In the genomic region with DNA sequence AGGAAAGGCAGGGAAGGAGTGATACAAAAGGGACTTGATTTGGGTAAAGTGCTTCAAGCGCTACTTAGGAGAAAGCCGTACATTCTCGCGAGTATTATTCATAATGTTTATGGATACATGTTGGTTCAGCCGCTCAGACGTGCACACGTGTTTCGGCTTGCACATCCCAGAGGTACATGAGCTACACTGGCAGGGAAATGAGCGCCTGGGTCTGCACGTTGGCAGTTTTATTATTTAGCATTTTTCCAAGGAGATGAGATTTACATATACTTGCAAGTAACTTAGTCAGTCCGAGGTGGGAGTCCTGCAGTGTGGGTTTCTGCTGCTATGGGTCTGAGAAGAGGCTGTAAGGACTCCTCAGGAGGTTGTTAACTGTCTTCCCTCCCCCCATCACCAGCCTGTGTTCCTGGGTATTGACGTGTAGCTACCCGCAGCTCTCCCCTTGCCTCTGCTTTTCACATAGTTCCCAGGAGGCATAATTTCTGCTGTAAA, we compare ENCODE assay signal across 8 cellular contexts. TPM values are rescaled to one million over a fixed set of nuclear protein-coding genes. Genes with fewer than 3 reads are reported as not detected.
A peak's percentile ranks its signal among the peaks of the same experiment; 100 is the strongest.
DNase-seq lines count a peak whose midpoint lies in the region; ATAC-seq, FAIRE-seq and TF ChIP-seq lines count a peak whose summit lies in the region.

No MANE protein-coding gene starts in this region.

- FAIRE-seq in GM12892 (lab: Jason Lieb, UNC): no peak

- POLR2A ChIA-PET in activated naive CD8-positive, alpha-beta T cell treated with anti-CD3 and anti-CD28 coated beads, Interleukin-2, amount 10 ng/mL, durations not matched to agents 7 days and 5 days (lab: Charles Lee): interaction anchor here (0.6 to 6.4 kb wide), 25 partner anchors 12 to 375 kb away, joined by 3 to 188 read pairs (median 4); partner anchors contain the start of genes HIF1A and TMEM30B

- DNase-seq in DND-41 (peak; percentile 73), NCI-H1105 (lab: John Stamatoyannopoulos, UW) (peak; percentile 59), kidney tubule cell (ENCODE audit: low spot score) (peak; percentile 46), thoracic aorta (ENCODE audit: low spot score) (no peak), GM19238 (ENCODE audit: insufficient read length, low spot score) (no peak), GM12892 (ENCODE audit: insufficient read length) (no peak), NCI-H187 (lab: John Stamatoyannopoulos, UW) (no peak)
- no peak for DNase-seq in activated naive CD8-positive, alpha-beta T cell treated with anti-CD3 and anti-CD28 coated beads, Interleukin-2, amount 10 ng/mL, durations not matched to agents 7 days and 5 days

- ATAC-seq in DND-41 (ENCODE audit: insufficient read depth, low read depth) (peak; percentile 67), thoracic aorta (ENCODE audit: insufficient number of reproducible peaks, low FRiP score, low read depth) (no peak)
- ATAC-seq in activated naive CD8-positive, alpha-beta T cell treated with anti-CD3 and anti-CD28 coated beads, Interleukin-2, amount 10 ng/mL, durations not matched to agents 7 days and 5 days (ENCODE audit: low read depth): peak; percentile 15

- H3K4me1 ChIP-seq in DND-41 (ENCODE audit: insufficient read depth, low read length): peaks cover 53% of the 10 kb centered on the region
- H3K4me1 ChIP-seq in thoracic aorta (ENCODE audit: control insufficient read depth in 1 of 2, low read depth in 2 of 2): peaks cover 0 to 17% of the 10 kb centered on the region in 2 donors

- no peaks in the 10 kb centered on the region for H4K20me1 ChIP-seq in DND-41 (ENCODE audit: insufficient read depth, low read length)

- no peak for TF ChIP-seq POLR2A in GM12892 (IDR thresholded peaks at IDR 0.05; ENCODE audit: low read depth, low read length)

- H3K27me3 ChIP-seq in DND-41 (ENCODE audit: insufficient read depth, low read length, poor library complexity): no peaks in the 10 kb centered on the region
- H3K27me3 ChIP-seq in thoracic aorta (replicated peaks; ENCODE audit: insufficient read depth): no peaks in the 10 kb centered on the region

- H3K4me1 Mint-ChIP-seq in activated naive CD8-positive, alpha-beta T cell treated with anti-CD3 and anti-CD28 coated beads, Interleukin-2, amount 10 ng/mL, durations not matched to agents 7 days and 5 days: peaks cover 20% of the 10 kb centered on the region

- H3K79me2 ChIP-seq in DND-41 (ENCODE audit: insufficient read depth, low read length): peaks cover 73% of the 10 kb centered on the region

- H3K9me3 Mint-ChIP-seq in activated naive CD8-positive, alpha-beta T cell treated with anti-CD3 and anti-CD28 coated beads, Interleukin-2, amount 10 ng/mL, durations not matched to agents 7 days and 5 days: no peaks in the 10 kb centered on the region

- H3K9me3 ChIP-seq in DND-41 (ENCODE audit: insufficient read depth, low read length, severe bottlenecking) (no peaks in the 10 kb centered on the region), thoracic aorta (no peaks in the 10 kb centered on the region)

- peaks cover 31% of the 10 kb centered on the region for H3K36me3 ChIP-seq in DND-41 (ENCODE audit: insufficient read depth, low read length)
- H3K36me3 ChIP-seq in thoracic aorta: no peaks in the 10 kb centered on the region

- TF ChIP-seq CTCF in DND-41 (IDR thresholded peaks at IDR 0.05; ENCODE audit: borderline replicate concordance, extremely low read depth, low read length, poor library complexity, severe bottlenecking): no peak
- TF ChIP-seq CTCF in thoracic aorta (IDR thresholded peaks at IDR 0.05): no peak

- peak overlapping the region; percentile 99 for H3K4me3 Mint-ChIP-seq in activated naive CD8-positive, alpha-beta T cell treated with anti-CD3 and anti-CD28 coated beads, Interleukin-2, amount 10 ng/mL, durations not matched to agents 7 days and 5 days

- H3K9ac ChIP-seq in DND-41 (ENCODE audit: low read depth, low read length): peak overlapping the region; percentile 94

- H3K27ac ChIP-seq in DND-41 (ENCODE audit: low read length) (peak overlapping the region; percentile 84), thoracic aorta (peak overlapping the region in 1 of 2 donors; percentile 21)

- peak overlapping the region; percentile 79 for H2AFZ ChIP-seq in DND-41 (ENCODE audit: low read depth, low read length)

- H3K4me3 ChIP-seq in DND-41 (ENCODE audit: low read depth in 1 of 2, low read length in 2 of 2) (peak overlapping the region; percentile 67 to 77), thoracic aorta (peak overlapping the region; percentile 83)

- H3K27me3 Mint-ChIP-seq in activated naive CD8-positive, alpha-beta T cell treated with anti-CD3 and anti-CD28 coated beads, Interleukin-2, amount 10 ng/mL, durations not matched to agents 7 days and 5 days: no peaks in the 10 kb centered on the region

- peak overlapping the region; percentile 96 for H3K27ac Mint-ChIP-seq in activated naive CD8-positive, alpha-beta T cell treated with anti-CD3 and anti-CD28 coated beads, Interleukin-2, amount 10 ng/mL, durations not matched to agents 7 days and 5 days

- peak overlapping the region; percentile 79 for H3K4me2 ChIP-seq in DND-41 (ENCODE audit: insufficient read depth, low read length)

- peaks cover 41% of the 10 kb centered on the region for H3K36me3 Mint-ChIP-seq in activated naive CD8-positive, alpha-beta T cell treated with anti-CD3 and anti-CD28 coated beads, Interleukin-2, amount 10 ng/mL, durations not matched to agents 7 days and 5 days

RNA-seq across cellular contexts. Expression of gene PRKCH, which starts 1.5 kb away (rescaled TPM):
- 100 to 1,000 TPM; 318 TPM for total RNA-seq in activated naive CD8-positive, alpha-beta T cell treated with anti-CD3 and anti-CD28 coated beads, Interleukin-2, amount 10 ng/mL, durations not matched to agents 7 days and 5 days
- 10 to 100 TPM; 24.6 to 73.6 TPM for total RNA-seq in thoracic aorta
- 9.2 TPM for polyA plus RNA-seq in GM12892 (2012; ENCODE audit: missing spikeins)

RNA-seq across cellular contexts. Expression of gene TMEM30B, which starts 41.7 kb away (rescaled TPM):
- total RNA-seq in activated naive CD8-positive, alpha-beta T cell treated with anti-CD3 and anti-CD28 coated beads, Interleukin-2, amount 10 ng/mL, durations not matched to agents 7 days and 5 days: 1 to 10 TPM; 1.4 to 1.6 TPM
- 10 to 100 TPM; 46.9 to 51.0 TPM for total RNA-seq in thoracic aorta
- not detected for polyA plus RNA-seq in GM12892 (2012; ENCODE audit: missing spikeins)

Comparison
In these comparisons a context has a peak if more than half of its experiments do, and no peak if none do; other contexts are left out.
1. DNase-seq: peak in DND-41 (single experiment), NCI-H1105 (single experiment) and kidney tubule cell (single experiment); none in activated naive CD8-positive, alpha-beta T cell treated with anti-CD3 and anti-CD28 coated beads, Interleukin-2, amount 10 ng/mL, durations not matched to agents 7 days and 5 days (single experiment), thoracic aorta (single experiment), GM19238 (single experiment), GM12892 (single experiment) and NCI-H187 (0 of 2).
2. RNA of gene PRKCH, which starts 1.5 kb away (total RNA-seq): 318 TPM in activated naive CD8-positive, alpha-beta T cell treated with anti-CD3 and anti-CD28 coated beads, Interleukin-2, amount 10 ng/mL, durations not matched to agents 7 days and 5 days; 24.6 to 73.6 TPM in thoracic aorta; every median in the first group is over 4 times any median in the second.
3. RNA of gene TMEM30B, which starts 41.7 kb away (total RNA-seq): 46.9 to 51.0 TPM in thoracic aorta; 1.4 to 1.6 TPM in activated naive CD8-positive, alpha-beta T cell treated with anti-CD3 and anti-CD28 coated beads, Interleukin-2, amount 10 ng/mL, durations not matched to agents 7 days and 5 days; every median in the first group is over 10 times any median in the second.